Comparison of ENCODE assay signal across 12 cellular contexts in the genomic region with DNA sequence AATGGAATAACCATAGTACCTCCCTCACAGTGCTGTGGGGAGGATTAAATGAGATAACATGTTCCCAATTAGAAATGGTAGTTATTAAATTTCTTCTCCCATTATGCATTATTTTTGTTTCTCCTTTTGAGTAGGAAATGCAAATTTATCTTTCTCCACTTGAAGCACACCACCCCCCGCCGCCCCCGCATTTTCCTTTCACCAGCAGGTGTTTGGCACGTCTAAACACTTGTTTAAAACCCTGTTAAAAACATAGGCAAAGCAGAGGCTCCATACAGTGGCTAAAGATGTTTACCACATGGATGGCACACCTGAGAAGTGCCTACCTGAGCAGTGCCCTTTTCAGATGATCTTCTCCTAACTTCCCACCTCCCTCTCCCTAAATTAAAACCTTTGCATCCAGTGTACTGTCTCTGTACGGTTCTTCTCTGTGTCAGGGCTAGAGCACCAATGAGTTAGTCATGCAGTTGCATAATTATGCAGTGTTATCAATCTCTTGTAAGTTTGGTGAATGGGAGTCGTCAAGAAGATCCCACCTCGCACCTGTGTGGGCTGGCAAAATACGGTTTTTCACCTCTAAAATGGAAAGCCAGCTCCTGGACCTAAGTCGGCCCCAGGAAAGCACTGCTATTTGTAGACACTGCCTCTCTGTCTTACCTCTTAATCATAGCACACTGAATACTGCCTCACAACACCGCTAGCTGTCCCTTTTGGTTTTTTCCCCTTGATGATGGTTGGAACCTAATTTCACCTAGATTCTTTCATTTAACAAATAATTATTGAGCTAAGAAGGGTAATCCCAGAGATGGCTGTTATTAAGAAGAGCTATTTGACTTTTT.
DNase-seq lines count a peak whose midpoint lies in the region; ATAC-seq and TF ChIP-seq lines count a peak whose summit lies in the region.
"Had no signal": no experiment of that assay in that cellular context is flagged by ENCODE, and none has a peak within 500 bp of the region (broad histone marks: within the 10 kb centered on the region; RNA-seq: fewer than 3 reads in every experiment).

No MANE protein-coding gene starts in this region.

- H3K36me3 Mint-ChIP-seq in T-helper 1 cell treated with Interleukin-12 subunit alpha and Interleukin-12 subunit beta and Interleukin-4 antibody, amounts not matched to agents 30 μg/mL and 1 μg/mL, for 36 hours (ENCODE audit: low read depth): peaks cover 5% of the 10 kb centered on the region
- no peaks in the 10 kb centered on the region for H3K36me3 Mint-ChIP-seq in activated T-cell treated with anti-CD3 and anti-CD28 coated beads, Interleukin-2, amount 50 U/mL, for 24 hours (ENCODE audit: low read depth)
- no peaks in the 10 kb centered on the region for H3K36me3 Mint-ChIP-seq in natural killer cell treated with Interleukin-12 subunit alpha and Interleukin-12 subunit beta and Interleukin-15 and Interleukin-18, amount 100 ng/mL, for 72 hours
- H3K36me3 Mint-ChIP-seq: stimulated activated effector memory CD8-positive, alpha-beta T cell treated with anti-CD3 and anti-CD28 coated beads, Interleukin-12 subunit alpha, Interleukin-12 subunit beta, amount 100 ng/mL, for 72 hours had no signal

- DNase-seq in T-helper 1 cell (no peak), SW 1271 (lab: John Stamatoyannopoulos, UW) (no peak), colonic mucosa (no peak)
- DNase-seq in activated T-cell treated with anti-CD3 and anti-CD28 coated beads, Interleukin-2, amount 50 U/mL, for 24 hours: peak; percentile 39
- peak; percentile 18 for DNase-seq in stimulated activated CD4-positive, alpha-beta T cell treated with anti-CD3 and anti-CD28 coated beads, Interleukin-2, amount 100 ng/mL, for 4 hours (ENCODE audit: low read depth)
- DNase-seq in natural killer cell treated with Interleukin-12 subunit alpha and Interleukin-12 subunit beta and Interleukin-15 and Interleukin-18, amount 100 ng/mL, for 72 hours (ENCODE audit: low spot score): no peak
- DNase-seq: H9 had no signal

- peaks cover 31% of the 10 kb centered on the region for H3K4me1 Mint-ChIP-seq in T-helper 1 cell treated with Interleukin-12 subunit alpha and Interleukin-12 subunit beta and Interleukin-4 antibody, amounts not matched to agents 30 μg/mL and 1 μg/mL, for 36 hours (ENCODE audit: low read depth)
- peaks cover 42% of the 10 kb centered on the region for H3K4me1 Mint-ChIP-seq in activated T-cell treated with anti-CD3 and anti-CD28 coated beads, Interleukin-2, amount 50 U/mL, for 24 hours (ENCODE audit: low read depth)
- peaks cover 0 to 4% of the 10 kb centered on the region in 2 donors for H3K4me1 Mint-ChIP-seq in natural killer cell treated with Interleukin-12 subunit alpha and Interleukin-12 subunit beta and Interleukin-15 and Interleukin-18, amount 100 ng/mL, for 72 hours (ENCODE audit: low read depth in 2 of 2)

- H3K27me3 Mint-ChIP-seq in T-helper 1 cell treated with Interleukin-12 subunit alpha and Interleukin-12 subunit beta and Interleukin-4 antibody, amounts not matched to agents 30 μg/mL and 1 μg/mL, for 36 hours (ENCODE audit: low read depth): no peaks in the 10 kb centered on the region
- H3K27me3 Mint-ChIP-seq in activated T-cell treated with anti-CD3 and anti-CD28 coated beads, Interleukin-2, amount 50 U/mL, for 24 hours: peaks cover 17% of the 10 kb centered on the region
- peaks cover 0 to 12% of the 10 kb centered on the region in 2 donors for H3K27me3 Mint-ChIP-seq in natural killer cell treated with Interleukin-12 subunit alpha and Interleukin-12 subunit beta and Interleukin-15 and Interleukin-18, amount 100 ng/mL, for 72 hours

- peak overlapping the region; percentile 42 for H3K27ac Mint-ChIP-seq in T-helper 1 cell treated with Interleukin-12 subunit alpha and Interleukin-12 subunit beta and Interleukin-4 antibody, amounts not matched to agents 30 μg/mL and 1 μg/mL, for 36 hours
- peak overlapping the region; percentile 24 for H3K27ac Mint-ChIP-seq in activated T-cell treated with anti-CD3 and anti-CD28 coated beads, Interleukin-2, amount 50 U/mL, for 24 hours
- H3K27ac Mint-ChIP-seq in natural killer cell treated with Interleukin-12 subunit alpha and Interleukin-12 subunit beta and Interleukin-15 and Interleukin-18, amount 100 ng/mL, for 72 hours: no peak overlapping the region
- H3K27ac Mint-ChIP-seq: H9; stimulated activated effector memory CD8-positive, alpha-beta T cell treated with anti-CD3 and anti-CD28 coated beads, Interleukin-12 subunit alpha, Interleukin-12 subunit beta, amount 100 ng/mL, for 72 hours had no signal

- no peaks in the 10 kb centered on the region for H3K4me1 ChIP-seq in colonic mucosa

- no peaks in the 10 kb centered on the region for H3K36me3 ChIP-seq in colonic mucosa

- no peak for TF ChIP-seq CTCF in colonic mucosa (IDR thresholded peaks at IDR 0.05)

- peak; percentile 39 for ATAC-seq in HG02798 (IDR thresholded peaks at IDR 0.05; ENCODE audit: poor library complexity, unreplicated experiment)
- ATAC-seq in natural killer cell treated with Interleukin-12 subunit alpha and Interleukin-12 subunit beta and Interleukin-15 and Interleukin-18, amount 100 ng/mL, for 72 hours: no peak
- ATAC-seq: esophagus mucosa; stimulated activated effector memory CD8-positive, alpha-beta T cell treated with anti-CD3 and anti-CD28 coated beads, Interleukin-12 subunit alpha, Interleukin-12 subunit beta, amount 100 ng/mL, for 72 hours had no signal

- no peaks in the 10 kb centered on the region for H3K27me3 ChIP-seq in colonic mucosa

- intact Hi-C loops in colonic mucosa (cut with DNase I): no loop called here

- H3K9me3 ChIP-seq in colonic mucosa: no peaks in the 10 kb centered on the region

- H3K9me3 Mint-ChIP-seq in T-helper 1 cell treated with Interleukin-12 subunit alpha and Interleukin-12 subunit beta and Interleukin-4 antibody, amounts not matched to agents 30 μg/mL and 1 μg/mL, for 36 hours: no peaks in the 10 kb centered on the region
- no peaks in the 10 kb centered on the region for H3K9me3 Mint-ChIP-seq in activated T-cell treated with anti-CD3 and anti-CD28 coated beads, Interleukin-2, amount 50 U/mL, for 24 hours
- no peaks in the 10 kb centered on the region for H3K9me3 Mint-ChIP-seq in natural killer cell treated with Interleukin-12 subunit alpha and Interleukin-12 subunit beta and Interleukin-15 and Interleukin-18, amount 100 ng/mL, for 72 hours
- H3K9me3 Mint-ChIP-seq: stimulated activated effector memory CD8-positive, alpha-beta T cell treated with anti-CD3 and anti-CD28 coated beads, Interleukin-12 subunit alpha, Interleukin-12 subunit beta, amount 100 ng/mL, for 72 hours had no signal

- H3K27ac ChIP-seq in colonic mucosa: no peak overlapping the region
- H3K27ac ChIP-seq: SK-N-MC had no signal

- peak overlapping the region; percentile 26 for H3K4me3 Mint-ChIP-seq in T-helper 1 cell treated with Interleukin-12 subunit alpha and Interleukin-12 subunit beta and Interleukin-4 antibody, amounts not matched to agents 30 μg/mL and 1 μg/mL, for 36 hours
- H3K4me3 Mint-ChIP-seq in activated T-cell treated with anti-CD3 and anti-CD28 coated beads, Interleukin-2, amount 50 U/mL, for 24 hours: peak overlapping the region; percentile 26
- no peak overlapping the region for H3K4me3 Mint-ChIP-seq in natural killer cell treated with Interleukin-12 subunit alpha and Interleukin-12 subunit beta and Interleukin-15 and Interleukin-18, amount 100 ng/mL, for 72 hours
- H3K4me3 Mint-ChIP-seq: H9; stimulated activated effector memory CD8-positive, alpha-beta T cell treated with anti-CD3 and anti-CD28 coated beads, Interleukin-12 subunit alpha, Interleukin-12 subunit beta, amount 100 ng/mL, for 72 hours had no signal

- no peak overlapping the region for H3K4me3 ChIP-seq in colonic mucosa
- H3K4me3 ChIP-seq: SK-N-MC had no signal

- H3K9ac ChIP-seq in colonic mucosa (ENCODE audit: low read depth in 2 of 2, low read length in 2 of 2): no peak overlapping the region

Comparison
In these comparisons a context has a peak if more than half of its experiments do, and no peak if none do; other contexts are left out.
1. H3K27ac Mint-ChIP-seq: peak in T-helper 1 cell treated with Interleukin-12 subunit alpha and Interleukin-12 subunit beta and Interleukin-4 antibody, amounts not matched to agents 30 μg/mL and 1 μg/mL, for 36 hours (single experiment) and activated T-cell treated with anti-CD3 and anti-CD28 coated beads, Interleukin-2, amount 50 U/mL, for 24 hours (single experiment); none in natural killer cell treated with Interleukin-12 subunit alpha and Interleukin-12 subunit beta and Interleukin-15 and Interleukin-18, amount 100 ng/mL, for 72 hours (0 of 2).
2. DNase-seq: peak in activated T-cell treated with anti-CD3 and anti-CD28 coated beads, Interleukin-2, amount 50 U/mL, for 24 hours (single experiment) and stimulated activated CD4-positive, alpha-beta T cell treated with anti-CD3 and anti-CD28 coated beads, Interleukin-2, amount 100 ng/mL, for 4 hours (single experiment); none in T-helper 1 cell (0 of 5), natural killer cell treated with Interleukin-12 subunit alpha and Interleukin-12 subunit beta and Interleukin-15 and Interleukin-18, amount 100 ng/mL, for 72 hours (single experiment), SW 1271 (0 of 2) and colonic mucosa (single experiment).